In the genomic region with DNA sequence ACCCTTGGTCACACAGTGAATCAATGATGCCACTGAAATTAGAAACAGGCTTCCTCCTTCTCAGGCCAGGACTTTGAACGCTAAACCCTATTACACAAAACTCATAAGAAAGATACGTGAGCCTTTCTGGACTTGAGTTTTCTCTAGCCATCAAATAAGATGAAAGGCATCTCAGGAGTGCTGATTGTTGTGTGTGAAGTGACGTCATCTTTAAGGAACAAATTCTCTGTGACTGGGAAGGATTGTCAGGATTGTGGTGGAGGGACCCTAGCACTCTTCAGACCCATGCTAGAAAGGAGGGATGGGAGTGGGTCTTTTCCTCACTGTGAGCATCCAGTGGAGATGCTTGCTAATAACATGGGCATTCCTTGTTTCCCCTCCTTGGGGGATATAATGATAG, we compare ENCODE assay signal across 1 cellular context.
TF ChIP-seq lines count a peak whose summit lies in the region.

No MANE protein-coding gene starts in this region.

TF ChIP-seq in K562, 482 proteins besides CTCF, POLR2A, EP300 and RAD21:
- TF ChIP-seq, protein P1, sequence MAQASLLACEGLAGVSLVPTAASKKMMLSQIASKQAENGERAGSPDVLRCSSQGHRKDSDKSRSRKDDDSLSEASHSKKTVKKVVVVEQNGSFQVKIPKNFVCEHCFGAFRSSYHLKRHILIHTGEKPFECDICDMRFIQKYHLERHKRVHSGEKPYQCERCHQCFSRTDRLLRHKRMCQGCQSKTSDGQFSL (CRISPR knock-in tag; IDR thresholded peaks at IDR 0.05): no peak
- TF ChIP-seq, protein P1 (tag; IDR thresholded peaks at IDR 0.05): no peak
- TF ChIP-seq, protein P2, sequence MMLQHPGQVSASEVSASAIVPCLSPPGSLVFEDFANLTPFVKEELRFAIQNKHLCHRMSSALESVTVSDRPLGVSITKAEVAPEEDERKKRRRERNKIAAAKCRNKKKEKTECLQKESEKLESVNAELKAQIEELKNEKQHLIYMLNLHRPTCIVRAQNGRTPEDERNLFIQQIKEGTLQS (IDR thresholded peaks at IDR 0.05): peak; percentile 84
- TF ChIP-seq, protein P2 (CRISPR knock-in tag; conservative IDR thresholded peaks at IDR 0.05): no peak
- TF ChIP-seq JUND (IDR thresholded peaks at IDR 0.05; ENCODE audit: borderline replicate concordance, low read depth, low read length) (0 out of 2 replicates have a peak, but pooled peaks have one; percentile 16), JUND (tag; IDR thresholded peaks at IDR 0.05; ENCODE audit: borderline replicate concordance, low read depth, low read length) (peak; percentile 17; the same call in 1 of the 3 replicates), ATF7 (IDR thresholded peaks at IDR 0.05) (peak; percentile 78), GABPB1 (CRISPR knock-in tag; IDR thresholded peaks at IDR 0.05) (no peak)
